In the genomic region with DNA sequence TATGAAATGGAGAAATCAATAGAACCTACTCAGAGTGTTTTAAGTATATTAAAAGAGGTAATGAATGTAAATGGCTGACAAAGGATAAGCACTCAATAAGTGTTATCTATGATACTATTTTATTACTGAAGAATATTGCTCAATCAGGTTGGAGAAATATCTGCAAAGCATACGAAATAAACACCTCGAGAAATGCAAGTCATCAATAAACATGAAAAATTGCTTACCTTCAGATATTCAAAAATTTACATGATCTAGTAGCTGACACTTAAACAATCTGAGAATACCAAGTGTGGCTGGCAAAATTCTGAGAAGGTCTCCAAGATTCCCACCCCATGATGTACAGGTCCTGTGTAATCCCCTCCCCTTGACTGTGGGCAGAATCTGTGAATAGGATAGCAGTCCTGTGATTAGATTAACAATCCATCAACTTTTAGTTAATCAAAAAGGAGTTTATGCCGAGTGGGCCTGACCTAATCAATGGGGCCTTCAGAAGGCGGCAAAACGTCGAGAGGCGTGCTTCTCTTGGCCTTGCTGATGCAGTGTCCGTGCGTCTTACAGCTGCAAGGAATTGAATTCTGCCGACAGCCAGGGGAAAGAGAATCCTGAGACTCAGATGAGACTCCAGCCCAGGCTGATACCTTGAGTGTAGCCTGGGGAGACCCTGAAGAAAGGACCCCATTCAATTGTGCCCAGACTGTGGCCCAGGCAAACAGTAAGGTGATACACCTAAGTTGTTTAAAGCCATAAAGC, we compare ENCODE assay signal across 35 cellular contexts. TPM values are rescaled to one million over a fixed set of nuclear protein-coding genes. Genes with fewer than 3 reads are reported as not detected.
"Had no signal": no experiment of that assay in that cellular context is flagged by ENCODE, and none has a peak within 500 bp of the region (broad histone marks: within the 10 kb centered on the region; RNA-seq: fewer than 3 reads in every experiment).

No MANE protein-coding gene starts in this region.

- H3K79me2 ChIP-seq: parathyroid adenoma had no signal

- H3K36me3 Mint-ChIP-seq: neural progenitor cell; stimulated activated memory B cell treated with anti-CD40 and anti-IgM and Interleukin-4, amounts not matched to agents 10 μg/mL and 1 μg/mL and 100 μg/mL, for 72 hours; type B pancreatic cell had no signal

- H3K27ac ChIP-seq: neural progenitor cell, ovary, parathyroid adenoma, psoas muscle, skin epidermis, spleen, suprapubic skin, testis, tibial artery, transverse colon, upper lobe of right lung, uterus had no signal

- H3K4me2 ChIP-seq: neural progenitor cell, smooth muscle cell had no signal

- H3K9ac ChIP-seq: neural progenitor cell, parathyroid adenoma had no signal

- H3K27me3 ChIP-seq: neural progenitor cell, ovary, suprapubic skin, testis, transverse colon, uterus had no signal

- H3K4me1 ChIP-seq: neural progenitor cell, parathyroid adenoma, psoas muscle, spleen, suprapubic skin, testis, tibial artery, transverse colon, upper lobe of right lung, uterus had no signal

- H3K4me3 ChIP-seq: neural progenitor cell, ovary, psoas muscle, skin epidermis, smooth muscle cell, spleen, suprapubic skin, testis, tibial artery, transverse colon, upper lobe of right lung, uterus had no signal

- ATAC-seq: natural killer cell; psoas muscle; right cardiac atrium; sciatic nerve; stimulated activated memory B cell treated with anti-CD40 and anti-IgM and Interleukin-4, amounts not matched to agents 10 μg/mL and 1 μg/mL and 100 μg/mL, for 72 hours; stimulated activated naive CD8-positive, alpha-beta T cell treated with anti-CD3 and anti-CD28 coated beads, Interleukin-15, amount 100 ng/mL, for 72 hours; stimulated activated naive CD8-positive, alpha-beta T cell treated with anti-CD3 and anti-CD28 coated beads, Interleukin-15, Interleukin-2, amounts not matched to agents 100 U/mL and 50 U/mL, for 24 hours; upper lobe of right lung had no signal

- H3K27ac Mint-ChIP-seq: natural killer cell; nephron; neural progenitor cell; progenitor cell of endocrine pancreas; stimulated activated memory B cell treated with anti-CD40 and anti-IgM and Interleukin-4, amounts not matched to agents 10 μg/mL and 1 μg/mL and 100 μg/mL, for 72 hours; stimulated activated naive CD8-positive, alpha-beta T cell treated with anti-CD3 and anti-CD28 coated beads, Interleukin-15, amount 100 ng/mL, for 72 hours; type B pancreatic cell had no signal

- DNase-seq: natural killer cell; occipital lobe; ovary; posterior cingulate gyrus; psoas muscle; right cardiac atrium; spleen; stimulated activated CD4-positive, alpha-beta T cell treated with anti-CD3 and anti-CD28 coated beads, Interleukin-12 subunit alpha, Interleukin-12 subunit beta, amount 100 ng/mL, for 4 hours; stimulated activated CD4-positive, alpha-beta T cell treated with anti-CD3 and anti-CD28 coated beads, Interleukin-1b, Interleukin-23, amount 100 ng/mL, for 48 hours; stimulated activated CD4-positive, alpha-beta T cell treated with anti-CD3 and anti-CD28 coated beads, Interleukin-4, amount 100 ng/mL, for 1 hour; stimulated activated CD4-positive, alpha-beta T cell treated with anti-CD3 and anti-CD28 coated beads, Interleukin-4, amount 100 ng/mL, for 4 hours; stimulated activated CD8-positive, alpha-beta memory T cell treated with anti-CD3 and anti-CD28 coated beads, Interleukin-4, amount 100 ng/mL, for 48 hours; stimulated activated naive CD4-positive, alpha-beta T cell; stimulated activated naive CD8-positive, alpha-beta T cell treated with anti-CD3 and anti-CD28 coated beads, Interleukin-15, amount 100 ng/mL, for 72 hours; stimulated activated naive CD8-positive, alpha-beta T cell treated with anti-CD3 and anti-CD28 coated beads, Interleukin-15, Interleukin-2, amounts not matched to agents 100 U/mL and 50 U/mL, for 24 hours; substantia nigra; testis; tibial artery; transverse colon; upper lobe of right lung; uterus had no signal

- H2AFZ ChIP-seq: neural progenitor cell, parathyroid adenoma had no signal

- H3K9me3 ChIP-seq: ovary, psoas muscle, testis, uterus had no signal

- H3K4me1 Mint-ChIP-seq: natural killer cell; neural progenitor cell; stimulated activated memory B cell treated with anti-CD40 and anti-IgM and Interleukin-4, amounts not matched to agents 10 μg/mL and 1 μg/mL and 100 μg/mL, for 72 hours; stimulated activated naive CD8-positive, alpha-beta T cell treated with anti-CD3 and anti-CD28 coated beads, Interleukin-15, amount 100 ng/mL, for 72 hours had no signal

- H3K36me3 ChIP-seq: neural progenitor cell, ovary, spleen, suprapubic skin, tibial artery, transverse colon, upper lobe of right lung, uterus had no signal

- H3K4me3 Mint-ChIP-seq: natural killer cell; nephron; neural progenitor cell; stimulated activated memory B cell treated with anti-CD40 and anti-IgM and Interleukin-4, amounts not matched to agents 10 μg/mL and 1 μg/mL and 100 μg/mL, for 72 hours; stimulated activated naive CD8-positive, alpha-beta T cell treated with anti-CD3 and anti-CD28 coated beads, Interleukin-15, amount 100 ng/mL, for 72 hours; type B pancreatic cell had no signal

RNA-seq across cellular contexts. Expression of gene SPATA19, which starts 49.1 kb away (rescaled TPM):
- total RNA-seq: natural killer cell, occipital lobe, osteoblast, ovary, progenitor cell of endocrine pancreas, psoas muscle, renal cortical epithelial cell, right cardiac atrium, sciatic nerve, spleen, suprapubic skin, transverse colon, upper lobe of right lung, urinary bladder, uterus had no signal
- polyA plus RNA-seq: neural cell, ovary, psoas muscle, right cardiac atrium, smooth muscle cell, urinary bladder had no signal
